Comparison of ENCODE assay signal across 12 cellular contexts in genomic region chr7:139725843-139726484, GRCh38. TPM values are rescaled to one million over a fixed set of nuclear protein-coding genes. Genes with fewer than 3 reads are reported as not detected.
DNase-seq lines count a peak whose midpoint lies in the region; ATAC-seq, FAIRE-seq and TF ChIP-seq lines count a peak whose summit lies in the region.
"Had no signal": no experiment of that assay in that cellular context is flagged by ENCODE, and none has a peak within 500 bp of the region (broad histone marks: within the 10 kb centered on the region; RNA-seq: fewer than 3 reads in every experiment).

No MANE protein-coding gene starts in this region.

- H3K36me3 ChIP-seq in adrenal gland (replicated peaks in 1 of 2) = no peaks in the 10 kb centered on the region
- no peaks in the 10 kb centered on the region for H3K36me3 ChIP-seq in muscle layer of duodenum (ENCODE audit: control insufficient read depth in 1 of 2, insufficient read depth in 2 of 2, low read length in 2 of 2)
- H3K36me3 ChIP-seq in kidney (ENCODE audit: control insufficient read depth in 1 of 2, insufficient read depth in 2 of 2, low read length in 2 of 2) = peaks cover 0 to 2% of the 10 kb centered on the region in 2 donors
- no peaks in the 10 kb centered on the region for H3K36me3 ChIP-seq in GM23338 (ENCODE audit: insufficient read depth)
- no peaks in the 10 kb centered on the region for H3K36me3 ChIP-seq in PC-9 (ENCODE audit: low read depth)

- no peak overlapping the region for H2AFZ ChIP-seq in GM23338
- no peak overlapping the region for H2AFZ ChIP-seq in PC-9

- H3K36me3 Mint-ChIP-seq in GM23338 (ENCODE audit: low read depth) = 0 out of 3 replicates have a peak, but pooled peaks cover 2% of the 10 kb centered on the region

- H3K4me1 Mint-ChIP-seq in GM23338 = peaks cover 11% of the 10 kb centered on the region

- H3K27me3 ChIP-seq in adrenal gland = no peaks in the 10 kb centered on the region
- no peaks in the 10 kb centered on the region for H3K27me3 ChIP-seq in muscle layer of duodenum (ENCODE audit: low read depth, low read length)
- no peaks in the 10 kb centered on the region for H3K27me3 ChIP-seq in GM23338 (ENCODE audit: insufficient read depth)
- no peaks in the 10 kb centered on the region for H3K27me3 ChIP-seq in PC-9 (ENCODE audit: insufficient read depth, low read depth)
- H3K27me3 ChIP-seq: tibial artery had no signal

- H3K79me2 ChIP-seq in GM23338 (replicated peaks; ENCODE audit: insufficient read depth) (peaks cover 21% of the 10 kb centered on the region), PC-9 (ENCODE audit: low read depth) (peaks cover 12% of the 10 kb centered on the region)

- POLR2A ChIA-PET in PC-9 (lab: Charles Lee; ENCODE audit: unreplicated experiment) = no interaction called here

- H3K9me3 Mint-ChIP-seq in GM23338 = no peaks in the 10 kb centered on the region
- H3K9me3 Mint-ChIP-seq: activated T-helper 1 cell treated with anti-CD3 and anti-CD28 coated beads, Interleukin-12 subunit alpha, Interleukin-12 subunit beta, Interleukin-2, Interleukin-4 antibody, amounts not matched to agents 30 ng/mL and 10 ng/mL and 1 ng/mL, durations not matched to agents 14 hours and 24 hours and 36 hours had no signal

- H3K27ac ChIP-seq in adrenal gland (peak overlapping the region in 4 of 5 donors; percentile 57 to 87 (median 80)), muscle layer of duodenum (ENCODE audit: low read length) (peak overlapping the region; percentile 1), kidney (ENCODE audit: low read depth in 2 of 2, low read length in 2 of 2) (no peak overlapping the region), GM23338 (ENCODE audit: low read depth) (no peak overlapping the region), PC-9 (no peak overlapping the region)

- H3K4me3 ChIP-seq in adrenal gland = no peak overlapping the region
- no peak overlapping the region for H3K4me3 ChIP-seq in muscle layer of duodenum (ENCODE audit: low read depth in 1 of 2, low read length in 2 of 2)
- no peak overlapping the region for H3K4me3 ChIP-seq in kidney (ENCODE audit: low read length in 2 of 2)
- no peak overlapping the region for H3K4me3 ChIP-seq in GM23338
- no peak overlapping the region for H3K4me3 ChIP-seq in PC-9
- H3K4me3 ChIP-seq: tibial artery had no signal

- no peak overlapping the region for H3K9ac ChIP-seq in kidney (ENCODE audit: low read length in 2 of 2)

- ATAC-seq in GM18520 (IDR thresholded peaks at IDR 0.05; ENCODE audit: unreplicated experiment) = peak; percentile 25
- ATAC-seq in GM23338 = no peak
- no peak for ATAC-seq in HG02642 (IDR thresholded peaks at IDR 0.05; ENCODE audit: poor library complexity, unreplicated experiment)

- H3K27me3 Mint-ChIP-seq in GM23338 (ENCODE audit: insufficient read depth, low read depth, poor library complexity) = no peaks in the 10 kb centered on the region

- WGBS in adrenal gland, 4 donors = 48 to 59% (median 52%) methylated on average over 6 of the region's 6 CpGs

- CTCF ChIA-PET in PC-9 (lab: Charles Lee) = no interaction called here

- H3F3A ChIP-seq in GM23338 (replicated peaks; ENCODE audit: low read depth) (no peaks in the 10 kb centered on the region), PC-9 (ENCODE audit: insufficient read depth, low read depth) (peaks cover 13% of the 10 kb centered on the region)

- TF ChIP-seq POLR2A in adrenal gland (IDR thresholded peaks at IDR 0.05) = no peak

- intact Hi-C loops in adrenal gland (cut with DNase I) (no loop called here), kidney (cut with DNase I) (no loop called here), PC-9 (cut with micrococcal nuclease; ENCODE audit: unreplicated experiment) (no loop called here)

- FAIRE-seq in kidney (lab: Jason Lieb, UNC) = no peak

- no peak overlapping the region for H3K27ac Mint-ChIP-seq in GM23338

- DNase-seq in AML-193 (lab: John Stamatoyannopoulos, UW) (peak; percentile 41 to 47), adrenal gland (peak in 1 of 7 donors; percentile 50), kidney (no peak), GM23338 (ENCODE audit: low spot score) (no peak), PC-9 (no peak)
- DNase-seq: effector CD4-positive, alpha-beta T cell; stimulated activated CD4-positive, alpha-beta T cell treated with anti-CD3 and anti-CD28 coated beads, Interleukin-4, amount 100 ng/mL, for 4 hours had no signal

- H3K9me3 ChIP-seq in adrenal gland (replicated peaks in 1 of 3) (no peaks in the 10 kb centered on the region), muscle layer of duodenum (ENCODE audit: control insufficient read depth in 1 of 2, low read length in 2 of 2) (no peaks in the 10 kb centered on the region), kidney (ENCODE audit: control insufficient read depth in 1 of 2, low read length in 2 of 2) (no peaks in the 10 kb centered on the region), PC-9 (ENCODE audit: insufficient read depth, low read depth) (no peaks in the 10 kb centered on the region; the same call in 1 of the 2 replicates)
- H3K9me3 ChIP-seq: tibial artery had no signal

- H3K4me2 ChIP-seq in GM23338 (no peak overlapping the region), PC-9 (no peak overlapping the region)

- TF ChIP-seq CTCF in adrenal gland (IDR thresholded peaks at IDR 0.05) (no peak), kidney (IDR thresholded peaks at IDR 0.05; ENCODE audit: borderline replicate concordance, extremely low read depth, insufficient read depth) (no peak), GM23338 (conservative IDR thresholded peaks at IDR 0.05; ENCODE audit: low read depth in 2 of 2) (no peak), PC-9 (conservative IDR thresholded peaks at IDR 0.05) (no peak)

- H4K20me1 ChIP-seq in GM23338 (replicated peaks; ENCODE audit: insufficient read depth) (no peaks in the 10 kb centered on the region), PC-9 (ENCODE audit: insufficient read depth) (no peaks in the 10 kb centered on the region)

- peaks cover 70 to 76% of the 10 kb centered on the region in 2 donors for H3K4me1 ChIP-seq in adrenal gland (replicated peaks in 1 of 2)
- peaks cover 13 to 18% of the 10 kb centered on the region in 2 donors for H3K4me1 ChIP-seq in muscle layer of duodenum (ENCODE audit: control insufficient read depth in 1 of 2, insufficient read depth in 2 of 2, low read length in 2 of 2)
- peaks cover 17 to 24% of the 10 kb centered on the region in 2 donors for H3K4me1 ChIP-seq in kidney (ENCODE audit: control insufficient read depth in 1 of 2, insufficient read depth in 1 of 2, low read depth in 1 of 2, low read length in 2 of 2)
- peaks cover under 1% of the 10 kb centered on the region; the same call in 1 of the 2 replicates for H3K4me1 ChIP-seq in GM23338 (ENCODE audit: insufficient read depth)
- H3K4me1 ChIP-seq in PC-9 (replicated peaks; ENCODE audit: insufficient read depth) = peaks cover 50% of the 10 kb centered on the region

- H3K4me3 Mint-ChIP-seq in GM23338 = no peak overlapping the region
- H3K4me3 Mint-ChIP-seq: activated T-helper 1 cell treated with anti-CD3 and anti-CD28 coated beads, Interleukin-12 subunit alpha, Interleukin-12 subunit beta, Interleukin-2, Interleukin-4 antibody, amounts not matched to agents 30 ng/mL and 10 ng/mL and 1 ng/mL, durations not matched to agents 14 hours and 24 hours and 36 hours had no signal

- H3K9me2 ChIP-seq in GM23338 (ENCODE audit: insufficient read depth) (no peaks in the 10 kb centered on the region), PC-9 (ENCODE audit: insufficient read depth) (no peaks in the 10 kb centered on the region)

- BruUV-seq in PC-9 (replicated peaks; lab: Mats Ljungman, UMichigan) = no TSS peak

RNA-seq across cellular contexts. Expression of gene HIPK2, which starts 51.8 kb away (rescaled TPM):
- total RNA-seq in adrenal gland = 10 to 100 TPM; 36.3 to 82.4 (median 64.2) TPM
- 10 to 100 TPM in 2 of 3 donors, 1 to 10 TPM in 1; 4.7 to 20.8 (median 14.7) TPM for polyA plus RNA-seq in adrenal gland
- total RNA-seq in kidney = 153 TPM
- 9.6 TPM for polyA plus RNA-seq in kidney (ENCODE audit: insufficient read depth, low read depth, low replicate concordance)
- 13.8 and 16.9 TPM in 2 replicates for total RNA-seq in GM23338 (2014; rRNA removed; shearing (Covaris generic))
- 5.9 and 7.3 TPM in 2 replicates for polyA plus RNA-seq in GM23338 (2016; fragmentation: Nextera tagmentation; extraction: Ambion mirVana)
- total RNA-seq in PC-9 (2021) = 23.9 and 35.2 TPM in 2 replicates

Comparison
In these comparisons a context has a peak if more than half of its experiments do, and no peak if none do; other contexts are left out.
1. DNase-seq: peak in AML-193 (2 of 2); none in kidney (single experiment), GM23338 (single experiment) and PC-9 (0 of 2).
2. H3K27ac ChIP-seq: peak in adrenal gland (4 of 5) and muscle layer of duodenum (single experiment); none in kidney (0 of 2), GM23338 (single experiment) and PC-9 (single experiment).